ENCODE assay signal across 7 cellular contexts in genomic region chr11:77557553-77557952, GRCh38. TPM values are rescaled to one million over a fixed set of nuclear protein-coding genes. Genes with fewer than 3 reads are reported as not detected.
A peak's percentile ranks its signal among the peaks of the same experiment; 100 is the strongest.
DNase-seq lines count a peak whose midpoint lies in the region; ATAC-seq and TF ChIP-seq lines count a peak whose summit lies in the region.

No MANE protein-coding gene starts in this region.

- CTCF ChIA-PET in WTC11 (lab: Charles Lee), result interaction anchor here (0.7 to 1.8 kb wide), 8 partner anchors 12 to 430 kb away, joined by 3 to 7 read pairs (median 5); partner anchors contain the start of gene MYO7A

- H3K4me3 Mint-ChIP-seq in WTC11, result no peak overlapping the region

- no peak overlapping the region for H3K4me2 ChIP-seq in MM.1S (ENCODE audit: low read depth, low read length)

- peak; percentile 87 for ATAC-seq in WTC11
- ATAC-seq in esophagus mucosa, result no peak
- no peak for ATAC-seq in GM21367 (IDR thresholded peaks at IDR 0.05; ENCODE audit: unreplicated experiment)

- H3K9me3 Mint-ChIP-seq in WTC11, result peaks cover 4% of the 10 kb centered on the region; the same call in 1 of the 2 replicates

- H3K4me3 ChIP-seq in GM12864 (ENCODE audit: low read depth, low read length) (no peak overlapping the region), MM.1S (ENCODE audit: low read length) (no peak overlapping the region)

- no peaks in the 10 kb centered on the region for H3K27me3 ChIP-seq in MM.1S (replicated peaks; ENCODE audit: insufficient read depth, low read length)

- no peak overlapping the region for H3K9ac ChIP-seq in MM.1S (ENCODE audit: low read length)

- no peaks in the 10 kb centered on the region for H3K36me3 ChIP-seq in MM.1S (replicated peaks; ENCODE audit: insufficient read depth, low read length)

- no peaks in the 10 kb centered on the region for H3F3A ChIP-seq in MM.1S (ENCODE audit: insufficient read depth, low read length)

- no peak overlapping the region for H3K27ac Mint-ChIP-seq in WTC11

- no peaks in the 10 kb centered on the region for H3K9me2 ChIP-seq in MM.1S (replicated peaks; ENCODE audit: insufficient read depth, low read length)

- TF ChIP-seq CTCF in GM12864 (IDR thresholded peaks at IDR 0.05; ENCODE audit: low read depth, low read length, missing control alignments) (peak; percentile 33), MM.1S (IDR thresholded peaks at IDR 0.05; ENCODE audit: low read length) (peak; percentile 60), WTC11 (IDR thresholded peaks at IDR 0.05) (no peak)

- H4K20me1 ChIP-seq in MM.1S (ENCODE audit: insufficient read depth, low read length), result no peaks in the 10 kb centered on the region

- H2AFZ ChIP-seq in MM.1S (ENCODE audit: low read length), result no peak overlapping the region

- H3K27ac ChIP-seq in MM.1S (ENCODE audit: low read length), result no peak overlapping the region

- no peaks in the 10 kb centered on the region for H3K4me1 ChIP-seq in MM.1S (ENCODE audit: low read length)

- H3K27me3 Mint-ChIP-seq in WTC11 (ENCODE audit: low read depth), result no peaks in the 10 kb centered on the region

- H3K9me3 ChIP-seq in MM.1S (replicated peaks; ENCODE audit: insufficient read depth, low read length), result no peaks in the 10 kb centered on the region

- POLR2A ChIA-PET in WTC11 (lab: Charles Lee), result no interaction called here

- no peaks in the 10 kb centered on the region for H3K36me3 Mint-ChIP-seq in WTC11

- DNase-seq in GM12864 (ENCODE audit: low read depth) (no peak), MM.1S (peak; percentile 62), WTC11 (ENCODE audit: low spot score) (peak; percentile 53), lung microvascular endothelial cell (ENCODE audit: low read depth in 2 of 2) (peak; percentile 32 to 35)
- DNase-seq in activated CD4-positive, CD25-positive, alpha-beta regulatory T cell treated with anti-CD3 and anti-CD28 coated beads, Interleukin-2, amount 50 U/mL, for 72 hours, result no peak

- H3K79me2 ChIP-seq in MM.1S (ENCODE audit: low read length), result no peaks in the 10 kb centered on the region

- no peaks in the 10 kb centered on the region for H3K4me1 Mint-ChIP-seq in WTC11

TF ChIP-seq in WTC11, 78 proteins besides CTCF, POLR2A, EP300 and RAD21 (continues in another document):
- TF ChIP-seq CDX4 (CRISPR knock-in tag; IDR thresholded peaks at IDR 0.05; ENCODE audit: borderline replicate concordance), result no peak
- no peak for TF ChIP-seq NFYB (CRISPR knock-in tag; conservative IDR thresholded peaks at IDR 0.05; ENCODE audit: low read depth)
- TF ChIP-seq NFE2L1 (CRISPR knock-in tag; IDR thresholded peaks at IDR 0.05), result no peak
- TF ChIP-seq, protein P1, sequence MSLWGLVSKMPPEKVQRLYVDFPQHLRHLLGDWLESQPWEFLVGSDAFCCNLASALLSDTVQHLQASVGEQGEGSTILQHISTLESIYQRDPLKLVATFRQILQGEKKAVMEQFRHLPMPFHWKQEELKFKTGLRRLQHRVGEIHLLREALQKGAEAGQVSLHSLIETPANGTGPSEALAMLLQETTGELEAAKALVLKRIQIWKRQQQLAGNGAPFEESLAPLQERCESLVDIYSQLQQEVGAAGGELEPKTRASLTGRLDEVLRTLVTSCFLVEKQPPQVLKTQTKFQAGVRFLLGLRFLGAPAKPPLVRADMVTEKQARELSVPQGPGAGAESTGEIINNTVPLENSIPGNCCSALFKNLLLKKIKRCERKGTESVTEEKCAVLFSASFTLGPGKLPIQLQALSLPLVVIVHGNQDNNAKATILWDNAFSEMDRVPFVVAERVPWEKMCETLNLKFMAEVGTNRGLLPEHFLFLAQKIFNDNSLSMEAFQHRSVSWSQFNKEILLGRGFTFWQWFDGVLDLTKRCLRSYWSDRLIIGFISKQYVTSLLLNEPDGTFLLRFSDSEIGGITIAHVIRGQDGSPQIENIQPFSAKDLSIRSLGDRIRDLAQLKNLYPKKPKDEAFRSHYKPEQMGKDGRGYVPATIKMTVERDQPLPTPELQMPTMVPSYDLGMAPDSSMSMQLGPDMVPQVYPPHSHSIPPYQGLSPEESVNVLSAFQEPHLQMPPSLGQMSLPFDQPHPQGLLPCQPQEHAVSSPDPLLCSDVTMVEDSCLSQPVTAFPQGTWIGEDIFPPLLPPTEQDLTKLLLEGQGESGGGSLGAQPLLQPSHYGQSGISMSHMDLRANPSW (CRISPR knock-in tag; conservative IDR thresholded peaks at IDR 0.05; ENCODE audit: low read depth), result no peak
- no peak for TF ChIP-seq ZBTB43 (CRISPR knock-in tag; IDR thresholded peaks at IDR 0.05)
- TF ChIP-seq ESRRA (CRISPR knock-in tag; IDR thresholded peaks at IDR 0.05; ENCODE audit: borderline replicate concordance), result no peak
- TF ChIP-seq, protein P2, sequence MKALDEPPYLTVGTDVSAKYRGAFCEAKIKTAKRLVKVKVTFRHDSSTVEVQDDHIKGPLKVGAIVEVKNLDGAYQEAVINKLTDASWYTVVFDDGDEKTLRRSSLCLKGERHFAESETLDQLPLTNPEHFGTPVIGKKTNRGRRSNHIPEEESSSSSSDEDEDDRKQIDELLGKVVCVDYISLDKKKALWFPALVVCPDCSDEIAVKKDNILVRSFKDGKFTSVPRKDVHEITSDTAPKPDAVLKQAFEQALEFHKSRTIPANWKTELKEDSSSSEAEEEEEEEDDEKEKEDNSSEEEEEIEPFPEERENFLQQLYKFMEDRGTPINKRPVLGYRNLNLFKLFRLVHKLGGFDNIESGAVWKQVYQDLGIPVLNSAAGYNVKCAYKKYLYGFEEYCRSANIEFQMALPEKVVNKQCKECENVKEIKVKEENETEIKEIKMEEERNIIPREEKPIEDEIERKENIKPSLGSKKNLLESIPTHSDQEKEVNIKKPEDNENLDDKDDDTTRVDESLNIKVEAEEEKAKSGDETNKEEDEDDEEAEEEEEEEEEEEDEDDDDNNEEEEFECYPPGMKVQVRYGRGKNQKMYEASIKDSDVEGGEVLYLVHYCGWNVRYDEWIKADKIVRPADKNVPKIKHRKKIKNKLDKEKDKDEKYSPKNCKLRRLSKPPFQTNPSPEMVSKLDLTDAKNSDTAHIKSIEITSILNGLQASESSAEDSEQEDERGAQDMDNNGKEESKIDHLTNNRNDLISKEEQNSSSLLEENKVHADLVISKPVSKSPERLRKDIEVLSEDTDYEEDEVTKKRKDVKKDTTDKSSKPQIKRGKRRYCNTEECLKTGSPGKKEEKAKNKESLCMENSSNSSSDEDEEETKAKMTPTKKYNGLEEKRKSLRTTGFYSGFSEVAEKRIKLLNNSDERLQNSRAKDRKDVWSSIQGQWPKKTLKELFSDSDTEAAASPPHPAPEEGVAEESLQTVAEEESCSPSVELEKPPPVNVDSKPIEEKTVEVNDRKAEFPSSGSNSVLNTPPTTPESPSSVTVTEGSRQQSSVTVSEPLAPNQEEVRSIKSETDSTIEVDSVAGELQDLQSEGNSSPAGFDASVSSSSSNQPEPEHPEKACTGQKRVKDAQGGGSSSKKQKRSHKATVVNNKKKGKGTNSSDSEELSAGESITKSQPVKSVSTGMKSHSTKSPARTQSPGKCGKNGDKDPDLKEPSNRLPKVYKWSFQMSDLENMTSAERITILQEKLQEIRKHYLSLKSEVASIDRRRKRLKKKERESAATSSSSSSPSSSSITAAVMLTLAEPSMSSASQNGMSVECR (CRISPR knock-in tag; IDR thresholded peaks at IDR 0.05; ENCODE audit: borderline replicate concordance), result no peak
- no peak for TF ChIP-seq ATF2 (CRISPR knock-in tag; IDR thresholded peaks at IDR 0.05; ENCODE audit: borderline replicate concordance, low read depth)
- TF ChIP-seq TEAD4 (CRISPR knock-in tag; IDR thresholded peaks at IDR 0.05), result no peak
- TF ChIP-seq MYBL2 (CRISPR knock-in tag; IDR thresholded peaks at IDR 0.05), result no peak
- no peak for TF ChIP-seq ZNF512 (CRISPR knock-in tag; IDR thresholded peaks at IDR 0.05; ENCODE audit: borderline replicate concordance)

RNA-seq across cellular contexts. Expression of gene AQP11, which starts 32.2 kb away (rescaled TPM):
- total RNA-seq in WTC11 (2021) (0.99 to 1.6 TPM (median 1.2 TPM) in 3 replicates), lung microvascular endothelial cell (0.22 and 0.40 TPM in 2 replicates), esophagus mucosa (not detected)

Comparison
In these comparisons a context has a peak if more than half of its experiments do, and no peak if none do; other contexts are left out.
1. DNase-seq: peak in MM.1S (single experiment), WTC11 (single experiment) and lung microvascular endothelial cell (2 of 2); none in GM12864 (single experiment) and activated CD4-positive, CD25-positive, alpha-beta regulatory T cell treated with anti-CD3 and anti-CD28 coated beads, Interleukin-2, amount 50 U/mL, for 72 hours (single experiment).